Comparison of ENCODE assay signal across 8 cellular contexts in genomic region chr10:788796-789748, GRCh38.
DNase-seq lines count a peak whose midpoint lies in the region; ATAC-seq, FAIRE-seq and TF ChIP-seq lines count a peak whose summit lies in the region.

No MANE protein-coding gene starts in this region.

- no peak overlapping the region for H3K27ac ChIP-seq in epithelial cell of prostate
- H3K27ac ChIP-seq in mesodermal cell (ENCODE audit: low read depth, low read length, severe bottlenecking) = no peak overlapping the region
- H3K27ac ChIP-seq in suprapubic skin = no peak overlapping the region

- no peak for TF ChIP-seq POLR2A in suprapubic skin (IDR thresholded peaks at IDR 0.05)
- TF ChIP-seq POLR2A in H54 (IDR thresholded peaks at IDR 0.05; ENCODE audit: low read depth, low read length) = no peak

- no peak overlapping the region for H3K27ac Mint-ChIP-seq in T-helper 2 cell treated with Interferon-gamma antibody and Interleukin-4, amounts not matched to agents 5 μg/mL and 100 μg/mL, for 36 hours

- no peak for ATAC-seq in HG03139 (IDR thresholded peaks at IDR 0.05; ENCODE audit: unreplicated experiment)

- H3K36me3 Mint-ChIP-seq in T-helper 2 cell treated with Interferon-gamma antibody and Interleukin-4, amounts not matched to agents 5 μg/mL and 100 μg/mL, for 36 hours (ENCODE audit: low read depth) = no peaks in the 10 kb centered on the region

- 41% methylated on average over 40 to 45 of the region's 50 CpGs for WGBS in mesodermal cell (ENCODE audit: insufficient coverage in 2 of 2), 2 experiments
- 45% methylated on average over 17 of the region's 50 CpGs for WGBS in suprapubic skin

- H3K4me3 Mint-ChIP-seq in T-helper 2 cell treated with Interferon-gamma antibody and Interleukin-4, amounts not matched to agents 5 μg/mL and 100 μg/mL, for 36 hours = peak overlapping the region; percentile 9

- TF ChIP-seq EP300 in suprapubic skin (IDR thresholded peaks at IDR 0.05) = no peak

- peak; percentile 96 for DNase-seq in 8988T
- DNase-seq in T-helper 2 cell treated with Interferon-gamma antibody and Interleukin-4, amounts not matched to agents 5 μg/mL and 100 μg/mL, for 36 hours (ENCODE audit: low spot score) = no peak
- peak; percentile 10 for DNase-seq in epithelial cell of prostate (ENCODE audit: low read depth, low spot score)
- peak; percentile 83 to 84 for DNase-seq in suprapubic skin (ENCODE audit: low spot score in 2 of 2)
- DNase-seq in H54 (ENCODE audit: insufficient read length, low spot score) = no peak

- H3K9me3 Mint-ChIP-seq in T-helper 2 cell treated with Interferon-gamma antibody and Interleukin-4, amounts not matched to agents 5 μg/mL and 100 μg/mL, for 36 hours = no peaks in the 10 kb centered on the region

- H3K4me1 Mint-ChIP-seq in T-helper 2 cell treated with Interferon-gamma antibody and Interleukin-4, amounts not matched to agents 5 μg/mL and 100 μg/mL, for 36 hours (ENCODE audit: low read depth) = no peaks in the 10 kb centered on the region

- FAIRE-seq in H54 (lab: Jason Lieb, UNC) = no peak

- peaks cover 2% of the 10 kb centered on the region for H3K27me3 Mint-ChIP-seq in T-helper 2 cell treated with Interferon-gamma antibody and Interleukin-4, amounts not matched to agents 5 μg/mL and 100 μg/mL, for 36 hours (ENCODE audit: low read depth)

- peaks cover 12% of the 10 kb centered on the region for H3K27me3 ChIP-seq in suprapubic skin

- peaks cover 4% of the 10 kb centered on the region for H3K36me3 ChIP-seq in mesodermal cell (ENCODE audit: control insufficient read depth, insufficient read depth, low read length)
- H3K36me3 ChIP-seq in suprapubic skin = no peaks in the 10 kb centered on the region

- H3K4me3 ChIP-seq in mesodermal cell (ENCODE audit: extremely low read depth, insufficient read depth, low read length, poor library complexity, severe bottlenecking) (peak overlapping the region; percentile 32), suprapubic skin (peak overlapping the region; percentile 34)

- TF ChIP-seq CTCF in GM12873 (IDR thresholded peaks at IDR 0.05; ENCODE audit: insufficient read depth, low read depth, low read length, missing control alignments) (peak; percentile 66), suprapubic skin (IDR thresholded peaks at IDR 0.05) (peak; percentile 43 to 51)

- H3K4me1 ChIP-seq in mesodermal cell (ENCODE audit: control insufficient read depth, insufficient read depth, low read length, poor library complexity, severe bottlenecking) = peaks cover 9% of the 10 kb centered on the region
- peaks cover 16% of the 10 kb centered on the region for H3K4me1 ChIP-seq in suprapubic skin

- H3K9me3 ChIP-seq in mesodermal cell (ENCODE audit: control insufficient read depth, low read length) (no peaks in the 10 kb centered on the region), suprapubic skin (no peaks in the 10 kb centered on the region)

Comparison
In these comparisons a context has a peak if more than half of its experiments do, and no peak if none do; other contexts are left out.
1. DNase-seq: peak in 8988T (single experiment), epithelial cell of prostate (single experiment) and suprapubic skin (2 of 2); none in T-helper 2 cell treated with Interferon-gamma antibody and Interleukin-4, amounts not matched to agents 5 μg/mL and 100 μg/mL, for 36 hours (single experiment) and H54 (single experiment).